Comparison of ENCODE assay signal across 8 cellular contexts in the genomic region with DNA sequence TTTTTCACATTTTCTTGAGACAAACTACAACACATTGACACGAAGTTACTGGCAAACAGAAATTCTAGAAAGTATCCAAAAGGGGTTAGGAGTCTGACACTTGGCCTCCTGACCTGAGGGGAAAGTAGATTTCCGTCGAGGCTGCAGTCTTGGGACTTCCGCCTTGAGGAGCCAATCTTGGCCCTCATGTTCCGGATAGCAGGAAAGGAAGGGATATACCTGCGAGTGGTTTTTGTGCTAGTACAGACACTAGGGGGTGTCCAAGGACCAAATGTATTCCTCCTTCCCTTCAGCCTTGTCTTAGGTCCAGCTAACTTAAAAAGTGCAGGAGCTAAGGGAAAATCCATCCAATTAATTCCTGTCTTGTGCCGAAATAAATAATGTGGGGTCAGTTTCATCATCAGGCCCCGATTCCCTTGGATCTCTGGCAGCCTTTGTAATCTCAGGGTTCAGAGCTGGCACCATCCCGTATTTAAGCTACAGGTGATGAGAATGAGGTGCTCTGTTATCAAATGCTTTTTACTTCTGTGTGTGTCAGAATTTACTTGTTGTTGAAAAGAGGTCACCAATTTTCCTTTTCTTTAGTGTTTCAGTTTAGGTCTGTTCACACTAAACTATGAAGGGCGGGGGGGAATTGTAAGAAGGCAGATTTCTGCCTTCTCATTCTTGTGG.
DNase-seq lines count a peak whose midpoint lies in the region; ATAC-seq, FAIRE-seq and TF ChIP-seq lines count a peak whose summit lies in the region.

No MANE protein-coding gene starts in this region.

- CTCF ChIA-PET in Caco-2 (lab: Charles Lee), result interaction anchor here (0.6 to 1.2 kb wide), 5 partner anchors 23 to 300 kb away, joined by 3 to 22 read pairs (median 6); no protein-coding TSS in a partner anchor

- no peak for FAIRE-seq in pancreas (lab: Jason Lieb, UNC)

- WGBS in pancreas, 2 donors, result 18 to 22% methylated on average over 10 of the region's 10 CpGs

- no peaks in the 10 kb centered on the region for H3K9me3 Mint-ChIP-seq in Caco-2 (ENCODE audit: unreplicated experiment)
- H3K9me3 Mint-ChIP-seq in activated T-helper 2 cell treated with anti-CD3 and anti-CD28 coated beads, Interferon-gamma antibody, Interleukin-2, Interleukin-4, amounts not matched to agents 10 μg/mL and 5 μg/mL and 100 μg/mL, durations not matched to agents 14 hours and 24 hours and 36 hours, result no peaks in the 10 kb centered on the region

- H3K9ac ChIP-seq in SU-DHL-6 (ENCODE audit: low read length), result no peak overlapping the region

- H4K20me1 ChIP-seq in SU-DHL-6 (ENCODE audit: low read depth, low read length), result no peaks in the 10 kb centered on the region

- no peak overlapping the region for H3K4me2 ChIP-seq in SU-DHL-6 (ENCODE audit: low read depth, low read length, poor library complexity, severe bottlenecking)

- H3K27me3 Mint-ChIP-seq in Caco-2 (ENCODE audit: insufficient read depth, unreplicated experiment), result peaks cover 6% of the 10 kb centered on the region
- H3K27me3 Mint-ChIP-seq in activated T-helper 2 cell treated with anti-CD3 and anti-CD28 coated beads, Interferon-gamma antibody, Interleukin-2, Interleukin-4, amounts not matched to agents 10 μg/mL and 5 μg/mL and 100 μg/mL, durations not matched to agents 14 hours and 24 hours and 36 hours (ENCODE audit: low read depth), result no peaks in the 10 kb centered on the region

- H3K36me3 ChIP-seq in Caco-2 (ENCODE audit: control insufficient read depth, insufficient read depth, low read length), result no peaks in the 10 kb centered on the region
- no peaks in the 10 kb centered on the region for H3K36me3 ChIP-seq in SU-DHL-6 (ENCODE audit: low read length)
- no peaks in the 10 kb centered on the region for H3K36me3 ChIP-seq in pancreas

- no peaks in the 10 kb centered on the region for H3K9me3 ChIP-seq in Caco-2
- H3K9me3 ChIP-seq in SU-DHL-6 (ENCODE audit: insufficient read depth, low read length), result no peaks in the 10 kb centered on the region
- no peaks in the 10 kb centered on the region for H3K9me3 ChIP-seq in pancreas

- intact Hi-C loops in Caco-2 (cut with micrococcal nuclease; ENCODE audit: unreplicated experiment), result loop anchor here (1.0 to 10.0 kb wide), 4 partner anchors 110 to 303 kb away; no protein-coding TSS in a partner anchor
- intact Hi-C loops in pancreas (cut with DNase I), result loop anchor here in 1 of 3 donors (10.0 kb wide), 1 partner anchor 113 kb away; no protein-coding TSS in a partner anchor
- intact Hi-C loops in activated T-helper 2 cell treated with anti-CD3 and anti-CD28 coated beads, Interferon-gamma antibody, Interleukin-2, Interleukin-4, amounts not matched to agents 10 μg/mL and 5 μg/mL and 100 μg/mL, durations not matched to agents 14 hours and 24 hours and 36 hours (cut with micrococcal nuclease), result no loop called here

- TF ChIP-seq CTCF in Caco-2 (IDR thresholded peaks at IDR 0.05; ENCODE audit: insufficient read depth in 1 of 2, low read depth in 1 of 2, low read length in 1 of 2, severe bottlenecking in 1 of 2, unreplicated experiment in 1 of 2) (peak; percentile 56 to 76), SU-DHL-6 (IDR thresholded peaks at IDR 0.05; ENCODE audit: insufficient read depth, low read length, poor library complexity, severe bottlenecking) (peak; percentile 35), pancreas (IDR thresholded peaks at IDR 0.05) (peak; percentile 33 to 53 (median 42))

- H3K4me1 ChIP-seq in Caco-2 (peaks cover 9% of the 10 kb centered on the region; the same call in 1 of the 2 replicates), pancreas (no peaks in the 10 kb centered on the region)

- H3K27ac ChIP-seq in SU-DHL-6 (ENCODE audit: low read depth, low read length) (no peak overlapping the region), pancreas (no peak overlapping the region)

- no peaks in the 10 kb centered on the region for H3F3A ChIP-seq in SU-DHL-6 (ENCODE audit: insufficient read depth)

- DNase-seq in Caco-2, result peak; percentile 63 to 70
- peak; percentile 14 to 31 for DNase-seq in NCI-H1930 (lab: John Stamatoyannopoulos, UW)
- DNase-seq in fibroblast of the conjunctiva (ENCODE audit: low read depth), result peak; percentile 80
- peak in 3 of 6 donors; percentile 23 to 58 (median 35) for DNase-seq in pancreas
- DNase-seq in activated T-helper 2 cell treated with anti-CD3 and anti-CD28 coated beads, Interferon-gamma antibody, Interleukin-2, Interleukin-4, amounts not matched to agents 10 μg/mL and 5 μg/mL and 100 μg/mL, durations not matched to agents 14 hours and 24 hours and 36 hours (ENCODE audit: low spot score), result no peak

- H2AFZ ChIP-seq in SU-DHL-6 (ENCODE audit: low read depth, low read length, severe bottlenecking), result peak overlapping the region; percentile 70

- POLR2A ChIA-PET in Caco-2 (lab: Charles Lee), result no interaction called here

- ATAC-seq in GM18907 (IDR thresholded peaks at IDR 0.05; ENCODE audit: unreplicated experiment), result peak; percentile 95
- ATAC-seq in HG03064 (IDR thresholded peaks at IDR 0.05; ENCODE audit: low read depth, unreplicated experiment), result peak; percentile 87
- peak; percentile 91 to 97 (median 94) for ATAC-seq in pancreas

- H3K27me3 ChIP-seq in Caco-2 (replicated peaks; ENCODE audit: control insufficient read depth, insufficient read depth, low read length) (no peaks in the 10 kb centered on the region), SU-DHL-6 (ENCODE audit: low read length) (no peaks in the 10 kb centered on the region), pancreas (peaks cover 0 to 5% (median 0%) of the 10 kb centered on the region in 4 donors)

- H3K4me3 Mint-ChIP-seq in Caco-2 (ENCODE audit: unreplicated experiment), result no peak overlapping the region
- no peak overlapping the region for H3K4me3 Mint-ChIP-seq in activated T-helper 2 cell treated with anti-CD3 and anti-CD28 coated beads, Interferon-gamma antibody, Interleukin-2, Interleukin-4, amounts not matched to agents 10 μg/mL and 5 μg/mL and 100 μg/mL, durations not matched to agents 14 hours and 24 hours and 36 hours (ENCODE audit: low read depth)

- no peaks in the 10 kb centered on the region for H3K36me3 Mint-ChIP-seq in Caco-2 (ENCODE audit: insufficient read depth, unreplicated experiment)
- H3K36me3 Mint-ChIP-seq in activated T-helper 2 cell treated with anti-CD3 and anti-CD28 coated beads, Interferon-gamma antibody, Interleukin-2, Interleukin-4, amounts not matched to agents 10 μg/mL and 5 μg/mL and 100 μg/mL, durations not matched to agents 14 hours and 24 hours and 36 hours (ENCODE audit: low read depth), result no peaks in the 10 kb centered on the region

- H3K79me2 ChIP-seq in SU-DHL-6 (ENCODE audit: insufficient read depth, low read length), result no peaks in the 10 kb centered on the region

- H3K9me2 ChIP-seq in SU-DHL-6 (replicated peaks; ENCODE audit: insufficient read depth, low read length), result no peaks in the 10 kb centered on the region

- no peaks in the 10 kb centered on the region for H3K4me1 Mint-ChIP-seq in Caco-2 (ENCODE audit: low read depth, unreplicated experiment)
- H3K4me1 Mint-ChIP-seq in activated T-helper 2 cell treated with anti-CD3 and anti-CD28 coated beads, Interferon-gamma antibody, Interleukin-2, Interleukin-4, amounts not matched to agents 10 μg/mL and 5 μg/mL and 100 μg/mL, durations not matched to agents 14 hours and 24 hours and 36 hours (ENCODE audit: low read depth), result peaks cover 18% of the 10 kb centered on the region

- no peak overlapping the region for H3K27ac Mint-ChIP-seq in Caco-2 (ENCODE audit: unreplicated experiment)
- no peak overlapping the region for H3K27ac Mint-ChIP-seq in activated T-helper 2 cell treated with anti-CD3 and anti-CD28 coated beads, Interferon-gamma antibody, Interleukin-2, Interleukin-4, amounts not matched to agents 10 μg/mL and 5 μg/mL and 100 μg/mL, durations not matched to agents 14 hours and 24 hours and 36 hours

- BruUV-seq in Caco-2 (replicated peaks; lab: Mats Ljungman, UMichigan), result no TSS peak

- H3K4me3 ChIP-seq in Caco-2 (ENCODE audit: low read depth, low read length), result no peak overlapping the region
- no peak overlapping the region for H3K4me3 ChIP-seq in SU-DHL-6 (ENCODE audit: insufficient read depth, low read length, poor library complexity, severe bottlenecking)
- H3K4me3 ChIP-seq in pancreas, result no peak overlapping the region
